ENCODE assay signal across 8 cellular contexts in the genomic region with DNA sequence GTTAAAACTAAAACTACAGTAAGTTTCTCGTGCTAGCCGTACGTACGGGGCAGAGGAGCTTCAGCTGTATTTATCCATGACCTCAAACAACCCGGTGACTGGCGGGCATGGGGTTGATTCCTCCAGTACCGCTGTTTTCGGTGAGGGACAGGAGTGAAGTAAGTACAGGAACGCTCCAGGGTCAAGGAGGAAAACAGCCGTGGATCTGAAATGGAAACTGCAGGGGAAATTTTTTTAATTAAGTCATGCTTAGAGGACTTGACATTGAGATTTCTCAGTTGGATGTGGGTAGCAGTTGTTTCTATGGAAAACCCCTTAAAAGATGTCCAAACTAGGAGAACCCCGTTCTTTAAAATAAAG. TPM values are rescaled to one million over a fixed set of nuclear protein-coding genes. Genes with fewer than 3 reads are reported as not detected.
DNase-seq lines count a peak whose midpoint lies in the region; ATAC-seq lines count a peak whose summit lies in the region.

No MANE protein-coding gene starts in this region.

- peaks cover 40 to 53% (median 42%) of the 10 kb centered on the region in 3 donors for H3K4me1 ChIP-seq in skeletal muscle tissue (ENCODE audit: control insufficient read depth in 3 of 3, insufficient read depth in 3 of 3, low read length in 3 of 3)

- peak overlapping the region; percentile 84 for H3K4me3 Mint-ChIP-seq in activated T-cell treated with anti-CD3 and anti-CD28 coated beads, Interleukin-2, amount 50 U/mL, for 24 hours

- peaks cover 3 to 4% (median 3%) of the 10 kb centered on the region in 3 donors for H3K36me3 ChIP-seq in skeletal muscle tissue (ENCODE audit: control insufficient read depth in 3 of 3, insufficient read depth in 3 of 3, low read length in 3 of 3)

- H3K36me3 Mint-ChIP-seq in activated T-cell treated with anti-CD3 and anti-CD28 coated beads, Interleukin-2, amount 50 U/mL, for 24 hours (ENCODE audit: low read depth) = peaks cover 46% of the 10 kb centered on the region

- ATAC-seq in GM21825 (IDR thresholded peaks at IDR 0.05; ENCODE audit: unreplicated experiment) = peak; percentile 10
- ATAC-seq in left ventricle myocardium superior = peak; percentile 42
- ATAC-seq in GM21737 (IDR thresholded peaks at IDR 0.05; ENCODE audit: unreplicated experiment) = no peak
- no peak for ATAC-seq in HG03378 (IDR thresholded peaks at IDR 0.05; ENCODE audit: unreplicated experiment)

- no peaks in the 10 kb centered on the region for H3K27me3 ChIP-seq in skeletal muscle tissue (ENCODE audit: control insufficient read depth in 3 of 3, insufficient read depth in 3 of 3, low read length in 3 of 3)

- H3K4me1 Mint-ChIP-seq in activated T-cell treated with anti-CD3 and anti-CD28 coated beads, Interleukin-2, amount 50 U/mL, for 24 hours (ENCODE audit: low read depth) = peaks cover 60% of the 10 kb centered on the region

- intact Hi-C loops in left ventricle myocardium superior (cut with micrococcal nuclease) = no loop called here

- peak overlapping the region; percentile 88 to 95 (median 91) for H3K9ac ChIP-seq in skeletal muscle tissue (ENCODE audit: low read depth in 1 of 3, low read length in 3 of 3)

- H3K27me3 Mint-ChIP-seq in activated T-cell treated with anti-CD3 and anti-CD28 coated beads, Interleukin-2, amount 50 U/mL, for 24 hours = no peaks in the 10 kb centered on the region

- H3K9me3 Mint-ChIP-seq in activated T-cell treated with anti-CD3 and anti-CD28 coated beads, Interleukin-2, amount 50 U/mL, for 24 hours = no peaks in the 10 kb centered on the region

- H3K27ac ChIP-seq in skeletal muscle tissue (ENCODE audit: low read depth, low read length) = peak overlapping the region; percentile 83

- peak overlapping the region; percentile 82 to 86 (median 86) for H3K4me3 ChIP-seq in skeletal muscle tissue (ENCODE audit: low read length in 3 of 3)

- H3K27ac Mint-ChIP-seq in activated T-cell treated with anti-CD3 and anti-CD28 coated beads, Interleukin-2, amount 50 U/mL, for 24 hours = peak overlapping the region; percentile 85

- no peaks in the 10 kb centered on the region for H3K9me3 ChIP-seq in skeletal muscle tissue (ENCODE audit: control insufficient read depth in 3 of 3, low read length in 3 of 3)

- DNase-seq in A172 (ENCODE audit: low spot score) (peak; percentile 6), left ventricle myocardium superior (peak; percentile 28), GM03348 (ENCODE audit: low spot score) (no peak)
- DNase-seq in activated T-cell treated with anti-CD3 and anti-CD28 coated beads, Interleukin-2, amount 50 U/mL, for 24 hours = no peak

RNA-seq across cellular contexts. Expression of a gene that starts 1.2 kb away (rescaled TPM):
- 95.0 and 101 TPM in 2 replicates for total RNA-seq in A172 (2014; rRNA removed; shearing (Covaris generic))
- total RNA-seq in left ventricle myocardium superior (127 TPM), skeletal muscle tissue (85.6 TPM)

Comparison
In these comparisons a context has a peak if more than half of its experiments do, and no peak if none do; other contexts are left out.
1. DNase-seq: peak in A172 (single experiment) and left ventricle myocardium superior (single experiment); none in activated T-cell treated with anti-CD3 and anti-CD28 coated beads, Interleukin-2, amount 50 U/mL, for 24 hours (single experiment) and GM03348 (single experiment).
2. ATAC-seq: peak in GM21825 (single experiment) and left ventricle myocardium superior (single experiment); none in GM21737 (single experiment) and HG03378 (single experiment).